Comparison of ENCODE assay signal across 1 cellular context in the genomic region with DNA sequence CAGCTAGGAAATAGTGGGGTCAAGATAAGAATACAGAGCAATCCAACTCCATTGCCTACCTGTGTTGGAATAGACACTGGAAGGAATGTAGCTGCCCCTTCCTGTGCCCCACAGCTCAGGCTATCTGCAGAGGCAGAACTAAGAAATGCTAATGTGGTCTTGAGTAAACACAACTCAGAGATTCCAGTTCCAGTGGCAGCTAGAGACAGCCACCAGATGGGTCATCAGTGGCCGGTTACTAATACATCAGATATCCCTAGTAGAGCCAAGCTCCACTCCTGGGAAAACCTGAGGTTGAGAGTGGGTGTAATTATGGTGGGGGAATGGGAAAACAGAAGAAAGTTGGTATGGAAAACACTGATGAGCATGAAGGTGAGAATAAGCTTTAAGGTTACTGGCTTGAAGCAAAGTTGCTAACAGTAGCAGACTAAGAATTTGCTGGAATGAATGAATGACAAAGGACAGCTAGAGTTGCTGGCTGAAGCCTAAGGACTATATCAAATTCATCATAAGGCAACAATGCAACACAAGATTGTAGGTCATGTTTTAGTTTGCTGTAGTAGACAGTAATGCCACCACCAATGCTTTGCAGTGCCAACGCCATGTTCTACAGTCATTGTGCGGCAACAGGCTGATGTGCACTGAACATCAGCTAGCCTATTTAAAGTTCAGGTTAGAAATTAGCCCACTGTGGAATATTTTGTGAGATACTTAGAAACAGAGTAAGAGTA.
TF ChIP-seq lines count a peak whose summit lies in the region.

No MANE protein-coding gene starts in this region.

TF ChIP-seq in GM23338, 12 proteins besides CTCF, POLR2A, EP300 and RAD21 (continued from another document):
- TF ChIP-seq, protein P1, sequence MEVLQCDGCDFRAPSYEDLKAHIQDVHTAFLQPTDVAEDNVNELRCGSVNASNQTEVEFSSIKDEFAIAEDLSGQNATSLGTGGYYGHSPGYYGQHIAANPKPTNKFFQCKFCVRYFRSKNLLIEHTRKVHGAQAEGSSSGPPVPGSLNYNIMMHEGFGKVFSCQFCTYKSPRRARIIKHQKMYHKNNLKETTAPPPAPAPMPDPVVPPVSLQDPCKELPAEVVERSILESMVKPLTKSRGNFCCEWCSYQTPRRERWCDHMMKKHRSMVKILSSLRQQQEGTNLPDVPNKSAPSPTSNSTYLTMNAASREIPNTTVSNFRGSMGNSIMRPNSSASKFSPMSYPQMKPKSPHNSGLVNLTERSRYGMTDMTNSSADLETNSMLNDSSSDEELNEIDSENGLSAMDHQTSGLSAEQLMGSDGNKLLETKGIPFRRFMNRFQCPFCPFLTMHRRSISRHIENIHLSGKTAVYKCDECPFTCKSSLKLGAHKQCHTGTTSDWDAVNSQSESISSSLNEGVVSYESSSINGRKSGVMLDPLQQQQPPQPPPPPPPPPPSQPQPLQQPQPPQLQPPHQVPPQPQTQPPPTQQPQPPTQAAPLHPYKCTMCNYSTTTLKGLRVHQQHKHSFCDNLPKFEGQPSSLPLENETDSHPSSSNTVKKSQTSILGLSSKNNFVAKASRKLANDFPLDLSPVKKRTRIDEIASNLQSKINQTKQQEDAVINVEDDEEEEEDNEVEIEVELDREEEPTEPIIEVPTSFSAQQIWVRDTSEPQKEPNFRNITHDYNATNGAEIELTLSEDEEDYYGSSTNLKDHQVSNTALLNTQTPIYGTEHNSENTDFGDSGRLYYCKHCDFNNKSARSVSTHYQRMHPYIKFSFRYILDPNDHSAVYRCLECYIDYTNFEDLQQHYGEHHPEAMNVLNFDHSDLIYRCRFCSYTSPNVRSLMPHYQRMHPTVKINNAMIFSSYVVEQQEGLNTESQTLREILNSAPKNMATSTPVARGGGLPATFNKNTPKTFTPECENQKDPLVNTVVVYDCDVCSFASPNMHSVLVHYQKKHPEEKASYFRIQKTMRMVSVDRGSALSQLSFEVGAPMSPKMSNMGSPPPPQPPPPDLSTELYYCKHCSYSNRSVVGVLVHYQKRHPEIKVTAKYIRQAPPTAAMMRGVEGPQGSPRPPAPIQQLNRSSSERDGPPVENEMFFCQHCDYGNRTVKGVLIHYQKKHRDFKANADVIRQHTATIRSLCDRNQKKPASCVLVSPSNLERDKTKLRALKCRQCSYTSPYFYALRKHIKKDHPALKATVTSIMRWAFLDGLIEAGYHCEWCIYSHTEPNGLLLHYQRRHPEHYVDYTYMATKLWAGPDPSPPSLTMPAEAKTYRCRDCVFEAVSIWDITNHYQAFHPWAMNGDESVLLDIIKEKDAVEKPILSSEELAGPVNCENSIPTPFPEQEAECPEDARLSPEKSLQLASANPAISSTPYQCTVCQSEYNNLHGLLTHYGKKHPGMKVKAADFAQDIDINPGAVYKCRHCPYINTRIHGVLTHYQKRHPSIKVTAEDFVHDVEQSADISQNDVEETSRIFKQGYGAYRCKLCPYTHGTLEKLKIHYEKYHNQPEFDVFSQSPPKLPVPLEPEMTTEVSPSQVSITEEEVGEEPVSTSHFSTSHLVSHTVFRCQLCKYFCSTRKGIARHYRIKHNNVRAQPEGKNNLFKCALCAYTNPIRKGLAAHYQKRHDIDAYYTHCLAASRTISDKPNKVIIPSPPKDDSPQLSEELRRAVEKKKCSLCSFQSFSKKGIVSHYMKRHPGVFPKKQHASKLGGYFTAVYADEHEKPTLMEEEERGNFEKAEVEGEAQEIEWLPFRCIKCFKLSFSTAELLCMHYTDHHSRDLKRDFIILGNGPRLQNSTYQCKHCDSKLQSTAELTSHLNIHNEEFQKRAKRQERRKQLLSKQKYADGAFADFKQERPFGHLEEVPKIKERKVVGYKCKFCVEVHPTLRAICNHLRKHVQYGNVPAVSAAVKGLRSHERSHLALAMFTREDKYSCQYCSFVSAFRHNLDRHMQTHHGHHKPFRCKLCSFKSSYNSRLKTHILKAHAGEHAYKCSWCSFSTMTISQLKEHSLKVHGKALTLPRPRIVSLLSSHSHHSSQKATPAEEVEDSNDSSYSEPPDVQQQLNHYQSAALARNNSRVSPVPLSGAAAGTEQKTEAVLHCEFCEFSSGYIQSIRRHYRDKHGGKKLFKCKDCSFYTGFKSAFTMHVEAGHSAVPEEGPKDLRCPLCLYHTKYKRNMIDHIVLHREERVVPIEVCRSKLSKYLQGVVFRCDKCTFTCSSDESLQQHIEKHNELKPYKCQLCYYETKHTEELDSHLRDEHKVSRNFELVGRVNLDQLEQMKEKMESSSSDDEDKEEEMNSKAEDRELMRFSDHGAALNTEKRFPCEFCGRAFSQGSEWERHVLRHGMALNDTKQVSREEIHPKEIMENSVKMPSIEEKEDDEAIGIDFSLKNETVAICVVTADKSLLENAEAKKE (CRISPR knock-in tag; IDR thresholded peaks at IDR 0.05), result no peak
- TF ChIP-seq CREB1 (CRISPR knock-in tag; IDR thresholded peaks at IDR 0.05; ENCODE audit: low read depth), result no peak
